Comparison of ENCODE assay signal across 13 cellular contexts in genomic region chr14:54364555-54365415, GRCh38. TPM values are rescaled to one million over a fixed set of nuclear protein-coding genes. Genes with fewer than 3 reads are reported as not detected.
A peak's percentile ranks its signal among the peaks of the same experiment; 100 is the strongest.
DNase-seq lines count a peak whose midpoint lies in the region; ATAC-seq, FAIRE-seq and TF ChIP-seq lines count a peak whose summit lies in the region.
"Had no signal": no experiment of that assay in that cellular context is flagged by ENCODE, and none has a peak within 500 bp of the region (broad histone marks: within the 10 kb centered on the region; RNA-seq: fewer than 3 reads in every experiment).

No MANE protein-coding gene starts in this region.

- H3K9ac ChIP-seq in endothelial cell of umbilical vein (replicated peaks; ENCODE audit: extremely low read depth, insufficient read depth, low read length): peak overlapping the region; percentile 28

- peak overlapping the region in 1 of 3 experiments; percentile 12 for H3K4me3 ChIP-seq in endothelial cell of umbilical vein (replicated peaks in 1 of 3; ENCODE audit: insufficient read depth in 1 of 3, low read depth in 1 of 3, low read length in 3 of 3)

- intact Hi-C loops in endothelial cell of umbilical vein (cut with micrococcal nuclease): loop anchor here (1.0 to 5.0 kb wide), 3 partner anchors 32 to 288 kb away; partner anchors contain the start of genes CDKN3 and CGRRF1

- H4K20me1 ChIP-seq in endothelial cell of umbilical vein (replicated peaks; ENCODE audit: control insufficient read depth, extremely low read depth, insufficient read depth, low read length): no peaks in the 10 kb centered on the region

- DNase-seq in A172 (ENCODE audit: low spot score): peak; percentile 61
- DNase-seq in NCI-H446 (lab: John Stamatoyannopoulos, UW): peak; percentile 54 to 83
- DNase-seq in endothelial cell of umbilical vein (ENCODE audit: low read depth, low spot score): peak; percentile 86
- peak; percentile 70 to 86 for DNase-seq in lung microvascular endothelial cell (ENCODE audit: low read depth in 2 of 2)
- no peak for DNase-seq in GM19239 (ENCODE audit: insufficient read length, low spot score)
- DNase-seq in erythroblast (lab: John Stamatoyannopoulos, UW): no peak
- DNase-seq: activated CD4-positive, CD25-positive, alpha-beta regulatory T cell treated with anti-CD3 and anti-CD28 coated beads, Interleukin-2, amount 50 U/mL, for 72 hours; activated naive CD8-positive, alpha-beta T cell treated with anti-CD3 and anti-CD28 coated beads, Interleukin-2, amount 10 ng/mL, durations not matched to agents 7 days and 5 days; BE2C; retina had no signal

- peak overlapping the region; percentile 62 for H3K4me2 ChIP-seq in endothelial cell of umbilical vein (ENCODE audit: insufficient read depth, low read length)

- peaks cover 0 to 2% of the 10 kb centered on the region in 2 experiments for H3K27me3 ChIP-seq in endothelial cell of umbilical vein (ENCODE audit: control insufficient read depth in 2 of 2, insufficient read depth in 2 of 2, low read length in 2 of 2)

- TSS peak; percentile 43 for BruUV-seq in endothelial cell of umbilical vein (replicated peaks; lab: Mats Ljungman, UMichigan)

- no peaks in the 10 kb centered on the region for H3K79me2 ChIP-seq in endothelial cell of umbilical vein (ENCODE audit: control insufficient read depth, insufficient read depth, low read length)

- CTCF ChIA-PET in endothelial cell of umbilical vein (lab: Charles Lee): interaction anchor here (1.1 to 1.9 kb wide), 3 partner anchors 17 to 200 kb away, joined by 3 to 10 read pairs (median 9); no protein-coding TSS in a partner anchor

- H3K27ac ChIP-seq in endothelial cell of umbilical vein (ENCODE audit: insufficient read depth, low read depth, low read length): peak overlapping the region; percentile 75

- dilution Hi-C loops in endothelial cell of umbilical vein (cut with MboI; ENCODE audit: extremely low pct_ligation_motif_present, low sequenced_read_pairs): no loop called here

- no peaks in the 10 kb centered on the region for H3K9me1 ChIP-seq in endothelial cell of umbilical vein (replicated peaks; ENCODE audit: control insufficient read depth, extremely low read depth, insufficient read depth, low read length)

- no peaks in the 10 kb centered on the region for H3K36me3 ChIP-seq in endothelial cell of umbilical vein (ENCODE audit: control insufficient read depth in 2 of 2, extremely low read depth in 1 of 2, insufficient read depth in 2 of 2, low read length in 2 of 2)
- H3K36me3 ChIP-seq: BE2C had no signal

- TF ChIP-seq CTCF in endothelial cell of umbilical vein (IDR thresholded peaks at IDR 0.05; ENCODE audit: extremely low read depth in 1 of 2, insufficient read depth in 1 of 2, low read depth in 1 of 2, low read length in 2 of 2): no peak

- peak overlapping the region; percentile 20 for H2AFZ ChIP-seq in endothelial cell of umbilical vein (ENCODE audit: low read depth, low read length)

- no peak for TF ChIP-seq POLR2A in endothelial cell of umbilical vein (IDR thresholded peaks at IDR 0.05; ENCODE audit: low read depth, low read length)
- no peak for TF ChIP-seq POLR2A in erythroblast (IDR thresholded peaks at IDR 0.05; ENCODE audit: low read length)

- peak; percentile 93 for FAIRE-seq in endothelial cell of umbilical vein (lab: Jason Lieb, UNC)
- FAIRE-seq in GM19239 (lab: Jason Lieb, UNC): no peak

- ATAC-seq in HG03045 (IDR thresholded peaks at IDR 0.05; ENCODE audit: unreplicated experiment) (no peak), GM18519 (IDR thresholded peaks at IDR 0.05; ENCODE audit: low FRiP score, unreplicated experiment) (no peak)
- ATAC-seq: HCT116 had no signal

- POLR2A ChIA-PET in endothelial cell of umbilical vein (lab: Charles Lee): interaction anchor here (2.0 kb wide), 1 partner anchor 32 kb away, joined by 6 read pairs; the partner anchor contains the start of gene CDKN3

- H3K9me3 ChIP-seq in endothelial cell of umbilical vein (replicated peaks; ENCODE audit: control insufficient read depth, insufficient read depth, low read length): no peaks in the 10 kb centered on the region
- H3K9me3 ChIP-seq: BE2C had no signal

- H3K4me1 ChIP-seq in endothelial cell of umbilical vein (ENCODE audit: control insufficient read depth, extremely low read depth, insufficient read depth, low read length): peaks cover 38% of the 10 kb centered on the region
- H3K4me1 ChIP-seq: BE2C had no signal

TF ChIP-seq in endothelial cell of umbilical vein, 7 proteins besides CTCF, POLR2A, EP300 and RAD21:
- TF ChIP-seq EZH2 (IDR thresholded peaks at IDR 0.05; ENCODE audit: borderline replicate concordance, low read depth, low read length, severe bottlenecking): no peak
- TF ChIP-seq JUN (IDR thresholded peaks at IDR 0.05; ENCODE audit: borderline replicate concordance, insufficient read depth, insufficient read length, low read depth): no peak
- no peak for TF ChIP-seq MAX (IDR thresholded peaks at IDR 0.05; ENCODE audit: insufficient read depth, insufficient read length)
- TF ChIP-seq POLR2AphosphoS5 (IDR thresholded peaks at IDR 0.05; ENCODE audit: insufficient read depth, low read depth, low read length): peak; percentile 37
- peak; percentile 10 for TF ChIP-seq GATA2 (IDR thresholded peaks at IDR 0.05; ENCODE audit: insufficient read depth, insufficient read length, low read depth, low read length)
- TF ChIP-seq FOS (IDR thresholded peaks at IDR 0.05; ENCODE audit: borderline replicate concordance, insufficient read depth, low read length): peak; percentile 32
TF ChIP-seq in endothelial cell of umbilical vein: peak in this region for 3.

RNA-seq across cellular contexts. Expression of gene CDKN3, which starts 32.0 kb away (rescaled TPM):
- total RNA-seq in A172 (2014; rRNA removed; shearing (Covaris generic)): 104 and 166 TPM in 2 replicates
- total RNA-seq in endothelial cell of umbilical vein (52.0 and 53.2 TPM in 2 replicates), lung microvascular endothelial cell (10.1 and 28.5 TPM in 2 replicates)
- 36.6 and 37.0 TPM in 2 replicates for polyA plus RNA-seq in endothelial cell of umbilical vein
- 58.9 and 70.7 TPM in 2 replicates for polyA plus RNA-seq in endothelial cell of umbilical vein (2011; cell fraction: cytosol; rRNA removed)
- 19.4 and 24.3 TPM in 2 replicates for polyA plus RNA-seq in endothelial cell of umbilical vein (2011; cell fraction: nucleus; rRNA removed)
- polyA plus RNA-seq in endothelial cell of umbilical vein (2012): 24.0 and 56.6 TPM in 2 replicates
- polyA minus RNA-seq in endothelial cell of umbilical vein: 12.5 and 14.9 TPM in 2 replicates
- 20.1 TPM for polyA minus RNA-seq in endothelial cell of umbilical vein (2011; cell fraction: cytosol; rRNA and poly(A)+ RNA removed)
- 5.3 and 7.8 TPM in 2 replicates for polyA minus RNA-seq in endothelial cell of umbilical vein (2011; cell fraction: nucleus; rRNA and poly(A)+ RNA removed)

Comparison
In these comparisons a context has a peak if more than half of its experiments do, and no peak if none do; other contexts are left out.
1. DNase-seq: peak in A172 (single experiment), NCI-H446 (2 of 2), endothelial cell of umbilical vein (single experiment) and lung microvascular endothelial cell (2 of 2); none in GM19239 (single experiment) and erythroblast (0 of 2).